ENCODE assay signal across 8 cellular contexts in genomic region chr12:48925218-48925871, GRCh38. TPM values are rescaled to one million over a fixed set of nuclear protein-coding genes. Genes with fewer than 3 reads are reported as not detected.
DNase-seq lines count a peak whose midpoint lies in the region; ATAC-seq lines count a peak whose summit lies in the region.

TSS of gene FKBP11 (minus strand) at chr12:48925492. CDS start at chr12:48925428, 64 bp downstream.

- peak within 1 kb of the TSS; percentile 96 to 100 (median 99) for H3K27ac Mint-ChIP-seq in CD4-positive, alpha-beta memory T cell

- POLR2A ChIA-PET in CD4-positive, alpha-beta memory T cell (lab: Charles Lee; ENCODE audit: partially characterized antibody): interaction anchor here (0.6 to 3.5 kb wide), 18 partner anchors 8 to 206 kb away, joined by 3 to 70 read pairs (median 8); partner anchors contain the start of genes ARF3, DDX23, RND1 and TUBA1B

- H3K4me1 ChIP-seq in CD4-positive, alpha-beta memory T cell (ENCODE audit: insufficient read depth, low read length): peaks cover 31% of the 10 kb centered on the region

- H3K27ac ChIP-seq in CD4-positive, alpha-beta memory T cell (ENCODE audit: low read depth, low read length): peak within 1 kb of the TSS; percentile 95

- H3K4me3 ChIP-seq in CD4-positive, alpha-beta memory T cell (ENCODE audit: low read length in 2 of 2): peak within 1 kb of the TSS; percentile 20 to 97
- peak within 1 kb of the TSS; percentile 90 for H3K4me3 ChIP-seq in Jurkat, Clone E6-1 (ENCODE audit: low read length)

- H3K27me3 Mint-ChIP-seq in CD4-positive, alpha-beta memory T cell: no peaks in the 10 kb centered on the region

- DNase-seq in CD4-positive, alpha-beta memory T cell: peak; percentile 81 to 87 (median 84)
- peak; percentile 35 for DNase-seq in Jurkat, Clone E6-1 (ENCODE audit: low read depth, low spot score)
- DNase-seq in activated CD8-positive, alpha-beta memory T cell treated with anti-CD3 and anti-CD28 coated beads for 24 hours: peak; percentile 91
- DNase-seq in mucosa of gallbladder (ENCODE audit: low spot score): peak; percentile 34
- peak; percentile 52 to 62 for DNase-seq in stimulated activated CD8-positive, alpha-beta memory T cell treated with anti-CD3 and anti-CD28 coated beads, Interleukin-7, amount 100 ng/mL, for 1 hour (ENCODE audit: low read depth in 2 of 2)
- no peak for DNase-seq in midbrain (lab: John Stamatoyannopoulos, UW)

- H3K36me3 Mint-ChIP-seq in CD4-positive, alpha-beta memory T cell: peaks cover 30 to 54% of the 10 kb centered on the region in 2 donors

- H3K36me3 ChIP-seq in CD4-positive, alpha-beta memory T cell (ENCODE audit: insufficient read depth, low read length): peaks cover 9% of the 10 kb centered on the region

- peaks cover 0 to 2% (median 0%) of the 10 kb centered on the region in 8 donors for H3K9me3 Mint-ChIP-seq in CD4-positive, alpha-beta memory T cell

- peak; percentile 71 for ATAC-seq in GM21423 (IDR thresholded peaks at IDR 0.05; ENCODE audit: unreplicated experiment)

- H3K9me3 ChIP-seq in CD4-positive, alpha-beta memory T cell (ENCODE audit: control insufficient read depth in 1 of 2, low read length in 2 of 2): no peaks in the 10 kb centered on the region

- CTCF ChIA-PET in CD4-positive, alpha-beta memory T cell (lab: Charles Lee; ENCODE audit: partially characterized antibody): interaction anchor here (0.6 to 9.6 kb wide), 15 partner anchors 10 to 78 kb away, joined by 3 to 190 read pairs (median 4); partner anchors contain the start of genes DDX23, RND1 and WNT1

- intact Hi-C loops in CD4-positive, alpha-beta memory T cell (cut with micrococcal nuclease): loop anchor here (1.0 to 2.0 kb wide), 5 partner anchors 21 to 93 kb away; partner anchors contain the start of genes ARF3, PRKAG1 and WNT1

- H3K4me1 Mint-ChIP-seq in CD4-positive, alpha-beta memory T cell: peaks cover 38 to 72% (median 55%) of the 10 kb centered on the region in 4 donors

- H3K27me3 ChIP-seq in CD4-positive, alpha-beta memory T cell (ENCODE audit: insufficient read depth, low read length): no peaks in the 10 kb centered on the region

- peak within 1 kb of the TSS; percentile 95 to 98 (median 97) for H3K4me3 Mint-ChIP-seq in CD4-positive, alpha-beta memory T cell

- in situ Hi-C loops in endometrial microvascular endothelial cells (cut with HindIII; ENCODE audit: inconsistent ontology term, low pct_unique_long_range_greater_than_20kb, low sequenced_read_pairs): no loop called here

RNA-seq across cellular contexts. Expression of gene FKBP11, which starts in this region (rescaled TPM):
- total RNA-seq in CD4-positive, alpha-beta memory T cell: 10 to 100 TPM; 77.7 to 81.1 TPM
- polyA plus RNA-seq in CD4-positive, alpha-beta memory T cell: 100 to 1,000 TPM; 212 to 238 TPM
- 40.3 TPM for polyA plus RNA-seq in Jurkat, Clone E6-1 (2012; ENCODE audit: insufficient read depth, insufficient read length)
- total RNA-seq in endometrial microvascular endothelial cells (ENCODE audit: inconsistent ontology term) (53.0 TPM), mucosa of gallbladder (34.6 TPM)
